In genomic region chr7:100745184-100745583, GRCh38 we compare ENCODE assay signal across 1 cellular context.
TF ChIP-seq lines count a peak whose summit lies in the region.

No MANE protein-coding gene starts in this region.

TF ChIP-seq in WTC11, 78 proteins besides CTCF, POLR2A, EP300 and RAD21 (continued from another document):
- no peak for TF ChIP-seq STAT6 (CRISPR knock-in tag; conservative IDR thresholded peaks at IDR 0.05; ENCODE audit: low read depth)
- TF ChIP-seq PRDM15 (CRISPR knock-in tag; IDR thresholded peaks at IDR 0.05) = no peak
- no peak for TF ChIP-seq GABPB1 (CRISPR knock-in tag; IDR thresholded peaks at IDR 0.05)
- no peak for TF ChIP-seq FOXP1 (CRISPR knock-in tag; IDR thresholded peaks at IDR 0.05; ENCODE audit: borderline replicate concordance)
